Comparison of ENCODE assay signal across 31 cellular contexts in the genomic region with DNA sequence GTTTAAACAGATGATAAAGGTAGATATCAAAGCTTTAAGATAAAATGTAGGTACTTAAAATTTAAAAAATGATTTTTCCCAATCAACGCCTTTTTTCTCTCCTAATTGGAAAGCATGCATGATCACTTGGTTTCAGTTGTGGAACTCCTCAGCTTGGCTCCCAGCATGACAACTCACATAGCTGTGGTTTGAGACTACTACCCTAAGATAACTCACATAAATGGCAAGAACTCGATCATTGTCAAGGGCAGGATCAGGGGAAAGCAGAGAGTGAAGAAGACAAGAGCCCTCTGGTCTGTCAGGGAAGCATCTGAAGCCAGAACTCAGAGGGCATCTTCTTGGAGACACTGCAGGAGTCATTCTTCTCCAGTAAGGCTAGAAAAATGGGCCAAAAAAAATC.
DNase-seq lines count a peak whose midpoint lies in the region; ATAC-seq, FAIRE-seq and TF ChIP-seq lines count a peak whose summit lies in the region.
"Had no signal": no experiment of that assay in that cellular context is flagged by ENCODE, and none has a peak within 500 bp of the region (broad histone marks: within the 10 kb centered on the region; RNA-seq: fewer than 3 reads in every experiment).

No MANE protein-coding gene starts in this region.

- H3K9me1 ChIP-seq in IMR-90 (ENCODE audit: insufficient read depth, low read length) = no peaks in the 10 kb centered on the region

- H3K9me3 Mint-ChIP-seq in astrocyte (ENCODE audit: unreplicated experiment) = peaks cover 3% of the 10 kb centered on the region
- H3K9me3 Mint-ChIP-seq: H9 had no signal

- peak overlapping the region; percentile 22; the same call in 1 of the 2 replicates for H3K18ac ChIP-seq in IMR-90 (ENCODE audit: low read depth, low read length)

- H3K27me3 ChIP-seq in IMR-90 (ENCODE audit: control insufficient read depth, insufficient read depth, low read length) (no peaks in the 10 kb centered on the region), astrocyte (ENCODE audit: insufficient read depth, low read length) (no peaks in the 10 kb centered on the region)
- H3K27me3 ChIP-seq: MG63, SJCRH30 had no signal

- H2BK120ac ChIP-seq in IMR-90 (ENCODE audit: low read depth, low read length) = no peak overlapping the region

- intact Hi-C loops in IMR-90 (cut with micrococcal nuclease) = no loop called here

- dilution Hi-C loops in IMR-90 (cut with HindIII; ENCODE audit: low sequenced_read_pairs, unreplicated experiment) = no loop called here

- DNase-seq in AG10803 (ENCODE audit: low read depth) (peak; percentile 38), IMR-90 (peak; percentile 27), astrocyte (ENCODE audit: low read depth) (peak; percentile 65), renal cortical epithelial cell (ENCODE audit: low read depth) (peak; percentile 28), GM10266 (ENCODE audit: extremely low spot score) (no peak), iPS-NIHi11 (ENCODE audit: low spot score) (no peak), LoVo (ENCODE audit: low spot score) (no peak)
- no peak for DNase-seq in activated CD4-positive, alpha-beta T cell treated with anti-CD3 and anti-CD28 coated beads, Interleukin-2, amount 50 U/mL, for 1 hour
- DNase-seq: 8988T; ACHN; AML-193; C1 segment of cervical spinal cord; CD4-positive, alpha-beta memory T cell; COR-L47; DMS53; GDM1; H9; Kasumi-1; MG63; NCI-H2029 treated with DMSO at 0.1 percent for 48 hours; NCI-H345; NCI-H524; NCI-H748 treated with DMSO at 0.1 percent for 48 hours; PC-3; SJCRH30 had no signal

- H4K8ac ChIP-seq in IMR-90 (ENCODE audit: low read depth in 2 of 2, low read length in 2 of 2) = no peak overlapping the region

- H3K4me1 ChIP-seq in IMR-90 (ENCODE audit: control insufficient read depth, insufficient read depth, low read length) = peaks cover 9% of the 10 kb centered on the region; the same call in 1 of the 2 replicates
- H3K4me1 ChIP-seq in astrocyte (ENCODE audit: insufficient read depth, low read length) = peaks cover 32% of the 10 kb centered on the region

- H2AFZ ChIP-seq in IMR-90 (replicated peaks; ENCODE audit: low read length, poor library complexity) = no peak overlapping the region
- no peak overlapping the region for H2AFZ ChIP-seq in astrocyte (ENCODE audit: low read depth, low read length)

- no peak overlapping the region for H2AK5ac ChIP-seq in IMR-90 (ENCODE audit: low read depth, low read length)

- ATAC-seq in IMR-90 (ENCODE audit: low read depth) = no peak
- ATAC-seq: HepG2, K562, PC-3, Right ventricle myocardium inferior, SK-N-SH treated with all-trans-retinoic acid at 6 μM for 48 hours had no signal

- no peaks in the 10 kb centered on the region for H3K79me1 ChIP-seq in IMR-90 (ENCODE audit: low read depth in 1 of 2, low read length in 2 of 2)

- H3K9ac ChIP-seq in IMR-90 (ENCODE audit: low read depth, low read length) (no peak overlapping the region), astrocyte (ENCODE audit: low read length) (no peak overlapping the region)

- in situ Hi-C loops in IMR-90 (cut with MboI; ENCODE audit: low sequenced_read_pairs) = no loop called here

- H3K27me3 Mint-ChIP-seq in astrocyte (ENCODE audit: low read depth, unreplicated experiment) = no peaks in the 10 kb centered on the region
- H3K27me3 Mint-ChIP-seq: CD4-positive, alpha-beta memory T cell had no signal

- TF ChIP-seq RAD21 in IMR-90 (IDR thresholded peaks at IDR 0.05; ENCODE audit: low read length) = no peak

- POLR2A ChIA-PET in IMR-90 (lab: Charles Lee; ENCODE audit: unreplicated experiment) = no interaction called here

- H2BK15ac ChIP-seq in IMR-90 (ENCODE audit: low read depth, low read length) = no peak overlapping the region

- no peak overlapping the region for H3K4me3 ChIP-seq in AG10803 (ENCODE audit: low read length)
- no peak overlapping the region for H3K4me3 ChIP-seq in IMR-90 (ENCODE audit: insufficient read depth, low read depth, low read length)
- H3K4me3 ChIP-seq in astrocyte (ENCODE audit: insufficient read depth, low read depth, low read length) = no peak overlapping the region
- H3K4me3 ChIP-seq: K562, MG63, SJCRH30 had no signal

- H3K27ac ChIP-seq in IMR-90 (ENCODE audit: insufficient read depth, low read length) = no peak overlapping the region
- no peak overlapping the region for H3K27ac ChIP-seq in astrocyte (ENCODE audit: low read depth, low read length)
- H3K27ac ChIP-seq: SJCRH30 had no signal

- CTCF ChIA-PET in IMR-90 (lab: Yijun Ruan, JAX) = no interaction called here

- no peak overlapping the region for H3K4me3 Mint-ChIP-seq in astrocyte (ENCODE audit: unreplicated experiment)
- H3K4me3 Mint-ChIP-seq: CD4-positive, alpha-beta memory T cell; H9 had no signal

- no peak overlapping the region for H2BK20ac ChIP-seq in IMR-90 (ENCODE audit: low read depth, low read length)

- H3K36me3 Mint-ChIP-seq in astrocyte (ENCODE audit: low read depth, unreplicated experiment) = no peaks in the 10 kb centered on the region
- H3K36me3 Mint-ChIP-seq: CD4-positive, alpha-beta memory T cell had no signal

- H2BK5ac ChIP-seq in IMR-90 (ENCODE audit: low read depth, low read length, poor library complexity, severe bottlenecking) = no peak overlapping the region

- H3K79me2 ChIP-seq in astrocyte (ENCODE audit: insufficient read depth, low read length) = no peaks in the 10 kb centered on the region

- peak overlapping the region; percentile 90 for H3K27ac Mint-ChIP-seq in astrocyte (ENCODE audit: unreplicated experiment)
- H3K27ac Mint-ChIP-seq: CD4-positive, alpha-beta memory T cell; H9 had no signal

- H4K91ac ChIP-seq in IMR-90 (ENCODE audit: insufficient read depth, low read depth, low read length) = no peak overlapping the region

- no peak overlapping the region for H3K4ac ChIP-seq in IMR-90 (ENCODE audit: low read depth, low read length)

- peaks cover 54% of the 10 kb centered on the region for H3K4me1 Mint-ChIP-seq in astrocyte (ENCODE audit: low read depth, unreplicated experiment)
- H3K4me1 Mint-ChIP-seq: H9 had no signal

- no peak for TF ChIP-seq POLR2A in IMR-90 (IDR thresholded peaks at IDR 0.05; ENCODE audit: low read depth, low read length)

- no TSS peak for BruUV-seq in IMR-90 (replicated peaks; lab: Mats Ljungman, UMichigan)

- H3K56ac ChIP-seq in IMR-90 (ENCODE audit: extremely low read depth, insufficient read depth, low read length) = no peak overlapping the region

- no peaks in the 10 kb centered on the region for H3K36me3 ChIP-seq in IMR-90 (ENCODE audit: control insufficient read depth, insufficient read depth, low read length)
- H3K36me3 ChIP-seq in astrocyte (ENCODE audit: insufficient read depth, low read length) = no peaks in the 10 kb centered on the region
- H3K36me3 ChIP-seq: MG63, SJCRH30 had no signal

- H3K4me2 ChIP-seq in IMR-90 (ENCODE audit: low read depth, low read length) = no peak overlapping the region
- no peak overlapping the region for H3K4me2 ChIP-seq in astrocyte (ENCODE audit: low read length)

- H4K20me1 ChIP-seq in IMR-90 (ENCODE audit: insufficient read depth, low read length) (no peaks in the 10 kb centered on the region), astrocyte (ENCODE audit: insufficient read depth, low read length) (no peaks in the 10 kb centered on the region)

- WGBS in IMR-90 (ENCODE audit: extremely low coverage in 2 of 2, insufficient read length in 1 of 2), 2 experiments = no CpG with 5 or more reads among the region's 2 CpGs

- H3K9me3 ChIP-seq in IMR-90 (ENCODE audit: control insufficient read depth, insufficient read depth, low read length) (no peaks in the 10 kb centered on the region), astrocyte (ENCODE audit: insufficient read depth, low read depth, low read length) (no peaks in the 10 kb centered on the region)
- H3K9me3 ChIP-seq: MG63, SJCRH30 had no signal

- FAIRE-seq in astrocyte (lab: Jason Lieb, UNC) = no peak
- FAIRE-seq: GM12892, GM19239, HepG2, K562 had no signal

- H2AK9ac ChIP-seq in IMR-90 (replicated peaks; ENCODE audit: low read depth, low read length, poor library complexity) = no peak overlapping the region

- no peak overlapping the region for H4K5ac ChIP-seq in IMR-90 (ENCODE audit: low read depth, low read length)

- no peak overlapping the region for H3K14ac ChIP-seq in IMR-90 (replicated peaks; ENCODE audit: low read depth, low read length)

- TF ChIP-seq CTCF in AG10803 (conservative IDR thresholded peaks at IDR 0.05; ENCODE audit: low read length) (no peak), IMR-90 (conservative IDR thresholded peaks at IDR 0.05; ENCODE audit: low read depth, low read length) (no peak), astrocyte (IDR thresholded peaks at IDR 0.05; ENCODE audit: insufficient read depth, low read depth, low read length) (no peak), GM10266 (IDR thresholded peaks at IDR 0.05; ENCODE audit: control insufficient read depth, insufficient read depth, low read depth, missing control alignments) (no peak)

- no peak overlapping the region for H3K23ac ChIP-seq in IMR-90 (ENCODE audit: low read depth, low read length)

TF ChIP-seq in IMR-90, 13 proteins besides CTCF, POLR2A, EP300 and RAD21 (continues in another document):
- TF ChIP-seq, protein P1, sequence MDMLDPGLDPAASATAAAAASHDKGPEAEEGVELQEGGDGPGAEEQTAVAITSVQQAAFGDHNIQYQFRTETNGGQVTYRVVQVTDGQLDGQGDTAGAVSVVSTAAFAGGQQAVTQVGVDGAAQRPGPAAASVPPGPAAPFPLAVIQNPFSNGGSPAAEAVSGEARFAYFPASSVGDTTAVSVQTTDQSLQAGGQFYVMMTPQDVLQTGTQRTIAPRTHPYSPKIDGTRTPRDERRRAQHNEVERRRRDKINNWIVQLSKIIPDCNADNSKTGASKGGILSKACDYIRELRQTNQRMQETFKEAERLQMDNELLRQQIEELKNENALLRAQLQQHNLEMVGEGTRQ (IDR thresholded peaks at IDR 0.05; ENCODE audit: low read depth, low read length) = no peak
- TF ChIP-seq, protein P2, sequence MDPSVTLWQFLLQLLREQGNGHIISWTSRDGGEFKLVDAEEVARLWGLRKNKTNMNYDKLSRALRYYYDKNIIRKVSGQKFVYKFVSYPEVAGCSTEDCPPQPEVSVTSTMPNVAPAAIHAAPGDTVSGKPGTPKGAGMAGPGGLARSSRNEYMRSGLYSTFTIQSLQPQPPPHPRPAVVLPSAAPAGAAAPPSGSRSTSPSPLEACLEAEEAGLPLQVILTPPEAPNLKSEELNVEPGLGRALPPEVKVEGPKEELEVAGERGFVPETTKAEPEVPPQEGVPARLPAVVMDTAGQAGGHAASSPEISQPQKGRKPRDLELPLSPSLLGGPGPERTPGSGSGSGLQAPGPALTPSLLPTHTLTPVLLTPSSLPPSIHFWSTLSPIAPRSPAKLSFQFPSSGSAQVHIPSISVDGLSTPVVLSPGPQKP (IDR thresholded peaks at IDR 0.05; ENCODE audit: borderline replicate concordance, low read depth, low read length) = no peak
- TF ChIP-seq CEBPB (IDR thresholded peaks at IDR 0.05; ENCODE audit: low read depth, low read length) (no peak), RFX5 (IDR thresholded peaks at IDR 0.05; ENCODE audit: low read depth, low read length) (no peak), RCOR1 (IDR thresholded peaks at IDR 0.05; ENCODE audit: insufficient replicate concordance, low read length) (no peak), MAZ (IDR thresholded peaks at IDR 0.05; ENCODE audit: borderline replicate concordance, low read depth, low read length) (no peak), BHLHE40 (IDR thresholded peaks at IDR 0.05; ENCODE audit: low read depth, low read length) (no peak), MXI1 (IDR thresholded peaks at IDR 0.05; ENCODE audit: borderline replicate concordance, low read depth, low read length) (no peak)

Comparison
In these comparisons a context has a peak if more than half of its experiments do, and no peak if none do; other contexts are left out.
1. DNase-seq: peak in AG10803 (single experiment), IMR-90 (single experiment), astrocyte (single experiment) and renal cortical epithelial cell (single experiment); none in GM10266 (single experiment), activated CD4-positive, alpha-beta T cell treated with anti-CD3 and anti-CD28 coated beads, Interleukin-2, amount 50 U/mL, for 1 hour (single experiment), iPS-NIHi11 (single experiment) and LoVo (single experiment).